1 cellular context compared by ENCODE assay signal in the genomic region with DNA sequence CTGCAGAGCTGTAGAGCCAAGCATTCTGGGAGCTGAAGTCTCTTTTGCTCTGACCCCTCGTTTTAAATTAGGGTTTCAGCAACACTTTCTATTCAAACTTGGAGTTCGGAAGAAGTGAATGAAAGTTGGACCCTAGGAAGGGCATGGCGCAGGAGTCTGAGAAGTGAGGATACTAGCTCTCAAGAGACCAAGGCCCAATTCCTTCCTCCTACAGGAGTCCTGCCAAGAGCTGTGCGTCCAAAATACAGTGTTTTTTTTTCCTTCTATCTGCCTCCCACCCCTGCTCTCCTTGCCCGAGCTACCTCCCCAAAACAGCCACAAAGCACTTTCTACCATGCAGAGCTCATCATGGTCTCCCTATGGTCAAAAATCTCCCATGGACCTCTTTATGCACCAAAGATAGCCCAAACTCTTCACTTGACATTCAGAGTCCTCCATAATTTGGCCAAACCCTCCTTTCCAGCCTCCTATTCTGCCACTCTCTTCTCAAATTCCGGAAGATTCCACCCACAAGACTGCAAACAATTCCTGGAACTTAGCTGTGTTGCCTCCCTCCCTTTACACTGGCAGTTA.
TF ChIP-seq lines count a peak whose summit lies in the region.

No MANE protein-coding gene starts in this region.

TF ChIP-seq in K562, 482 proteins besides CTCF, POLR2A, EP300 and RAD21 (continued from another document and continues in another):
- TF ChIP-seq, protein P1, sequence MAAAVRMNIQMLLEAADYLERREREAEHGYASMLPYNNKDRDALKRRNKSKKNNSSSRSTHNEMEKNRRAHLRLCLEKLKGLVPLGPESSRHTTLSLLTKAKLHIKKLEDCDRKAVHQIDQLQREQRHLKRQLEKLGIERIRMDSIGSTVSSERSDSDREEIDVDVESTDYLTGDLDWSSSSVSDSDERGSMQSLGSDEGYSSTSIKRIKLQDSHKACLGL (CRISPR knock-in tag; IDR thresholded peaks at IDR 0.05; ENCODE audit: borderline replicate concordance, poor library complexity, severe bottlenecking): no peak
- TF ChIP-seq KLF13 (tag; IDR thresholded peaks at IDR 0.05; ENCODE audit: borderline replicate concordance, low read depth) (no peak), ZNF347 (CRISPR knock-in tag; IDR thresholded peaks at IDR 0.05; ENCODE audit: low read depth) (no peak), ARID2 (IDR thresholded peaks at IDR 0.05) (no peak), ZNF311 (CRISPR knock-in tag; IDR thresholded peaks at IDR 0.05) (no peak), GABPB1 (CRISPR knock-in tag; IDR thresholded peaks at IDR 0.05) (no peak), ASH1L (IDR thresholded peaks at IDR 0.05; ENCODE audit: borderline replicate concordance, low read depth, partially characterized antibody) (no peak), PRMT5 (CRISPR knock-in tag; IDR thresholded peaks at IDR 0.05) (no peak), ZNF445 (CRISPR knock-in tag; IDR thresholded peaks at IDR 0.05; ENCODE audit: low read depth) (no peak), BACH1 (tag; IDR thresholded peaks at IDR 0.05) (peak; percentile 66; the same call in 1 of the 2 replicates), KDM5B (IDR thresholded peaks at IDR 0.05; ENCODE audit: insufficient replicate concordance, low read depth, low read length) (peak; percentile 24), TCFL5 (CRISPR knock-in tag; conservative IDR thresholded peaks at IDR 0.05) (no peak), ARNT (IDR thresholded peaks at IDR 0.05) (no peak), NR2C2 (CRISPR knock-in tag; IDR thresholded peaks at IDR 0.05) (no peak), NR2C2 (tag; IDR thresholded peaks at IDR 0.05) (peak; percentile 85), KAT8 (IDR thresholded peaks at IDR 0.05; ENCODE audit: low read depth) (no peak), SRSF3 (IDR thresholded peaks at IDR 0.05; ENCODE audit: insufficient read depth, low read length) (no peak), FUS (optimal IDR thresholded peaks at IDR 0.05; ENCODE audit: low read depth, low read length) (no peak), ZC3H4 (CRISPR knock-in tag; IDR thresholded peaks at IDR 0.05; ENCODE audit: borderline replicate concordance) (no peak), FOS (IDR thresholded peaks at IDR 0.05; ENCODE audit: extremely low read depth, insufficient read length) (no peak), TAF9B (IDR thresholded peaks at IDR 0.05; ENCODE audit: partially characterized antibody) (no peak), SMARCA4 (IDR thresholded peaks at IDR 0.05) (no peak), ZNF699 (CRISPR knock-in tag; IDR thresholded peaks at IDR 0.05; ENCODE audit: insufficient replicate concordance) (no peak), NFIC (IDR thresholded peaks at IDR 0.05) (no peak), MEF2D (tag; conservative IDR thresholded peaks at IDR 0.05; ENCODE audit: low read depth) (no peak; the same call in 1 of the 2 replicates), RBM39 (optimal IDR thresholded peaks at IDR 0.05; ENCODE audit: low read depth, low read length) (no peak), C11orf30 (IDR thresholded peaks at IDR 0.05; ENCODE audit: low read depth) (no peak), HNRNPK (IDR thresholded peaks at IDR 0.05; ENCODE audit: low read depth, low read length, poor library complexity, severe bottlenecking) (no peak), ZBED1 (IDR thresholded peaks at IDR 0.05) (no peak), SMAD4 (CRISPR knock-in tag; conservative IDR thresholded peaks at IDR 0.05) (0 out of 2 replicates have a peak, but pooled peaks have one; percentile 14)
- TF ChIP-seq, protein P2, sequence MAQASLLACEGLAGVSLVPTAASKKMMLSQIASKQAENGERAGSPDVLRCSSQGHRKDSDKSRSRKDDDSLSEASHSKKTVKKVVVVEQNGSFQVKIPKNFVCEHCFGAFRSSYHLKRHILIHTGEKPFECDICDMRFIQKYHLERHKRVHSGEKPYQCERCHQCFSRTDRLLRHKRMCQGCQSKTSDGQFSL (CRISPR knock-in tag; IDR thresholded peaks at IDR 0.05): no peak
- TF ChIP-seq, protein P2 (tag; IDR thresholded peaks at IDR 0.05): 0 out of 4 replicates have a peak, but pooled peaks of 1 of the 2 experiments have one; percentile 54
- TF ChIP-seq, protein P3, sequence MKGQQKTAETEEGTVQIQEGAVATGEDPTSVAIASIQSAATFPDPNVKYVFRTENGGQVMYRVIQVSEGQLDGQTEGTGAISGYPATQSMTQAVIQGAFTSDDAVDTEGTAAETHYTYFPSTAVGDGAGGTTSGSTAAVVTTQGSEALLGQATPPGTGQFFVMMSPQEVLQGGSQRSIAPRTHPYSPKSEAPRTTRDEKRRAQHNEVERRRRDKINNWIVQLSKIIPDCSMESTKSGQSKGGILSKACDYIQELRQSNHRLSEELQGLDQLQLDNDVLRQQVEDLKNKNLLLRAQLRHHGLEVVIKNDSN (CRISPR knock-in tag; IDR thresholded peaks at IDR 0.05): no peak
- TF ChIP-seq, protein P4, sequence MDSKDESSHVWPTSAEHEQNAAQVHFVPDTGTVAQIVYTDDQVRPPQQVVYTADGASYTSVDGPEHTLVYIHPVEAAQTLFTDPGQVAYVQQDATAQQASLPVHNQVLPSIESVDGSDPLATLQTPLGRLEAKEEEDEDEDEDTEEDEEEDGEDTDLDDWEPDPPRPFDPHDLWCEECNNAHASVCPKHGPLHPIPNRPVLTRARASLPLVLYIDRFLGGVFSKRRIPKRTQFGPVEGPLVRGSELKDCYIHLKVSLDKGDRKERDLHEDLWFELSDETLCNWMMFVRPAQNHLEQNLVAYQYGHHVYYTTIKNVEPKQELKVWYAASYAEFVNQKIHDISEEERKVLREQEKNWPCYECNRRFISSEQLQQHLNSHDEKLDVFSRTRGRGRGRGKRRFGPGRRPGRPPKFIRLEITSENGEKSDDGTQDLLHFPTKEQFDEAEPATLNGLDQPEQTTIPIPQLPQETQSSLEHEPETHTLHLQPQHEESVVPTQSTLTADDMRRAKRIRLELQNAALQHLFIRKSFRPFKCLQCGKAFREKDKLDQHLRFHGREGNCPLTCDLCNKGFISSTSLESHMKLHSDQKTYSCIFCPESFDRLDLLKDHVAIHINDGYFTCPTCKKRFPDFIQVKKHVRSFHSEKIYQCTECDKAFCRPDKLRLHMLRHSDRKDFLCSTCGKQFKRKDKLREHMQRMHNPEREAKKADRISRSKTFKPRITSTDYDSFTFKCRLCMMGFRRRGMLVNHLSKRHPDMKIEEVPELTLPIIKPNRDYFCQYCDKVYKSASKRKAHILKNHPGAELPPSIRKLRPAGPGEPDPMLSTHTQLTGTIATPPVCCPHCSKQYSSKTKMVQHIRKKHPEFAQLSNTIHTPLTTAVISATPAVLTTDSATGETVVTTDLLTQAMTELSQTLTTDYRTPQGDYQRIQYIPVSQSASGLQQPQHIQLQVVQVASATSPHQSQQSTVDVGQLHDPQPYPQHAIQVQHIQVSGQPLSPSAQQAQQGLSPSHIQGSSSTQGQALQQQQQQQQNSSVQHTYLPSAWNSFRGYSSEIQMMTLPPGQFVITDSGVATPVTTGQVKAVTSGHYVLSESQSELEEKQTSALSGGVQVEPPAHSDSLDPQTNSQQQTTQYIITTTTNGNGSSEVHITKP (IDR thresholded peaks at IDR 0.05; ENCODE audit: partially characterized antibody): no peak
- TF ChIP-seq, protein P5, sequence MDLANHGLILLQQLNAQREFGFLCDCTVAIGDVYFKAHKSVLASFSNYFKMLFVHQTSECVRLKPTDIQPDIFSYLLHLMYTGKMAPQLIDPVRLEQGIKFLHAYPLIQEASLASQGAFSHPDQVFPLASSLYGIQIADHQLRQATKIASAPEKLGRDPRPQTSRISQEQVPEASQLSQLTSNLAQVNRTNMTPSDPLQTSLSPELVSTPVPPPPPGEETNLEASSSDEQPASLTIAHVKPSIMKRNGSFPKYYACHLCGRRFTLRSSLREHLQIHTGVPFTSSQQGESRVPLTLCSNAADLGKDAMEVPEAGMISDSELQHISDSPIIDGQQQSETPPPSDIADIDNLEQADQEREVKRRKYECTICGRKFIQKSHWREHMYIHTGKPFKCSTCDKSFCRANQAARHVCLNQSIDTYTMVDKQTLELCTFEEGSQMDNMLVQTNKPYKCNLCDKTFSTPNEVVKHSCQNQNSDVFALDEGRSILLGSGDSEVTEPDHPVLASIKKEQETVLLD (IDR thresholded peaks at IDR 0.05): no peak
- TF ChIP-seq, protein P6, sequence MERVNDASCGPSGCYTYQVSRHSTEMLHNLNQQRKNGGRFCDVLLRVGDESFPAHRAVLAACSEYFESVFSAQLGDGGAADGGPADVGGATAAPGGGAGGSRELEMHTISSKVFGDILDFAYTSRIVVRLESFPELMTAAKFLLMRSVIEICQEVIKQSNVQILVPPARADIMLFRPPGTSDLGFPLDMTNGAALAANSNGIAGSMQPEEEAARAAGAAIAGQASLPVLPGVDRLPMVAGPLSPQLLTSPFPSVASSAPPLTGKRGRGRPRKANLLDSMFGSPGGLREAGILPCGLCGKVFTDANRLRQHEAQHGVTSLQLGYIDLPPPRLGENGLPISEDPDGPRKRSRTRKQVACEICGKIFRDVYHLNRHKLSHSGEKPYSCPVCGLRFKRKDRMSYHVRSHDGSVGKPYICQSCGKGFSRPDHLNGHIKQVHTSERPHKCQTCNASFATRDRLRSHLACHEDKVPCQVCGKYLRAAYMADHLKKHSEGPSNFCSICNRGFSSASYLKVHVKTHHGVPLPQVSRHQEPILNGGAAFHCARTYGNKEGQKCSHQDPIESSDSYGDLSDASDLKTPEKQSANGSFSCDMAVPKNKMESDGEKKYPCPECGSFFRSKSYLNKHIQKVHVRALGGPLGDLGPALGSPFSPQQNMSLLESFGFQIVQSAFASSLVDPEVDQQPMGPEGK (CRISPR knock-in tag; IDR thresholded peaks at IDR 0.05; ENCODE audit: borderline replicate concordance): no peak
- TF ChIP-seq, protein P7, sequence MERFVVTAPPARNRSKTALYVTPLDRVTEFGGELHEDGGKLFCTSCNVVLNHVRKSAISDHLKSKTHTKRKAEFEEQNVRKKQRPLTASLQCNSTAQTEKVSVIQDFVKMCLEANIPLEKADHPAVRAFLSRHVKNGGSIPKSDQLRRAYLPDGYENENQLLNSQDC (CRISPR knock-in tag; IDR thresholded peaks at IDR 0.05): no peak
- TF ChIP-seq, protein P8, sequence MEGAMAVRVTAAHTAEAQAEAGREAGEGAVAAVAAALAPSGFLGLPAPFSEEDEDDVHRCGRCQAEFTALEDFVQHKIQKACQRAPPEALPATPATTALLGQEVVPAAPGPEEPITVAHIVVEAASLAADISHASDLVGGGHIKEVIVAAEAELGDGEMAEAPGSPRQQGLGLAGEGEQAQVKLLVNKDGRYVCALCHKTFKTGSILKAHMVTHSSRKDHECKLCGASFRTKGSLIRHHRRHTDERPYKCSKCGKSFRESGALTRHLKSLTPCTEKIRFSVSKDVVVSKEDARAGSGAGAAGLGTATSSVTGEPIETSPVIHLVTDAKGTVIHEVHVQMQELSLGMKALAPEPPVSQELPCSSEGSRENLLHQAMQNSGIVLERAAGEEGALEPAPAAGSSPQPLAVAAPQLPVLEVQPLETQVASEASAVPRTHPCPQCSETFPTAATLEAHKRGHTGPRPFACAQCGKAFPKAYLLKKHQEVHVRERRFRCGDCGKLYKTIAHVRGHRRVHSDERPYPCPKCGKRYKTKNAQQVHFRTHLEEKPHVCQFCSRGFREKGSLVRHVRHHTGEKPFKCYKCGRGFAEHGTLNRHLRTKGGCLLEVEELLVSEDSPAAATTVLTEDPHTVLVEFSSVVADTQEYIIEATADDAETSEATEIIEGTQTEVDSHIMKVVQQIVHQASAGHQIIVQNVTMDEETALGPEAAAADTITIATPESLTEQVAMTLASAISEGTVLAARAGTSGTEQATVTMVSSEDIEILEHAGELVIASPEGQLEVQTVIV (CRISPR knock-in tag; IDR thresholded peaks at IDR 0.05; ENCODE audit: borderline replicate concordance): no peak
- TF ChIP-seq, protein P9, sequence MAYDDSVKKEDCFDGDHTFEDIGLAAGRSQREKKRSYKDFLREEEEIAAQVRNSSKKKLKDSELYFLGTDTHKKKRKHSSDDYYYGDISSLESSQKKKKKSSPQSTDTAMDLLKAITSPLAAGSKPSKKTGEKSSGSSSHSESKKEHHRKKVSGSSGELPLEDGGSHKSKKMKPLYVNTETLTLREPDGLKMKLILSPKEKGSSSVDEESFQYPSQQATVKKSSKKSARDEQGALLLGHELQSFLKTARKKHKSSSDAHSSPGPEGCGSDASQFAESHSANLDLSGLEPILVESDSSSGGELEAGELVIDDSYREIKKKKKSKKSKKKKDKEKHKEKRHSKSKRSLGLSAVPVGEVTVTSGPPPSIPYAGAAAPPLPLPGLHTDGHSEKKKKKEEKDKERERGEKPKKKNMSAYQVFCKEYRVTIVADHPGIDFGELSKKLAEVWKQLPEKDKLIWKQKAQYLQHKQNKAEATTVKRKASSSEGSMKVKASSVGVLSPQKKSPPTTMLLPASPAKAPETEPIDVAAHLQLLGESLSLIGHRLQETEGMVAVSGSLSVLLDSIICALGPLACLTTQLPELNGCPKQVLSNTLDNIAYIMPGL (CRISPR knock-in tag; IDR thresholded peaks at IDR 0.05): no peak
- TF ChIP-seq, protein P10, sequence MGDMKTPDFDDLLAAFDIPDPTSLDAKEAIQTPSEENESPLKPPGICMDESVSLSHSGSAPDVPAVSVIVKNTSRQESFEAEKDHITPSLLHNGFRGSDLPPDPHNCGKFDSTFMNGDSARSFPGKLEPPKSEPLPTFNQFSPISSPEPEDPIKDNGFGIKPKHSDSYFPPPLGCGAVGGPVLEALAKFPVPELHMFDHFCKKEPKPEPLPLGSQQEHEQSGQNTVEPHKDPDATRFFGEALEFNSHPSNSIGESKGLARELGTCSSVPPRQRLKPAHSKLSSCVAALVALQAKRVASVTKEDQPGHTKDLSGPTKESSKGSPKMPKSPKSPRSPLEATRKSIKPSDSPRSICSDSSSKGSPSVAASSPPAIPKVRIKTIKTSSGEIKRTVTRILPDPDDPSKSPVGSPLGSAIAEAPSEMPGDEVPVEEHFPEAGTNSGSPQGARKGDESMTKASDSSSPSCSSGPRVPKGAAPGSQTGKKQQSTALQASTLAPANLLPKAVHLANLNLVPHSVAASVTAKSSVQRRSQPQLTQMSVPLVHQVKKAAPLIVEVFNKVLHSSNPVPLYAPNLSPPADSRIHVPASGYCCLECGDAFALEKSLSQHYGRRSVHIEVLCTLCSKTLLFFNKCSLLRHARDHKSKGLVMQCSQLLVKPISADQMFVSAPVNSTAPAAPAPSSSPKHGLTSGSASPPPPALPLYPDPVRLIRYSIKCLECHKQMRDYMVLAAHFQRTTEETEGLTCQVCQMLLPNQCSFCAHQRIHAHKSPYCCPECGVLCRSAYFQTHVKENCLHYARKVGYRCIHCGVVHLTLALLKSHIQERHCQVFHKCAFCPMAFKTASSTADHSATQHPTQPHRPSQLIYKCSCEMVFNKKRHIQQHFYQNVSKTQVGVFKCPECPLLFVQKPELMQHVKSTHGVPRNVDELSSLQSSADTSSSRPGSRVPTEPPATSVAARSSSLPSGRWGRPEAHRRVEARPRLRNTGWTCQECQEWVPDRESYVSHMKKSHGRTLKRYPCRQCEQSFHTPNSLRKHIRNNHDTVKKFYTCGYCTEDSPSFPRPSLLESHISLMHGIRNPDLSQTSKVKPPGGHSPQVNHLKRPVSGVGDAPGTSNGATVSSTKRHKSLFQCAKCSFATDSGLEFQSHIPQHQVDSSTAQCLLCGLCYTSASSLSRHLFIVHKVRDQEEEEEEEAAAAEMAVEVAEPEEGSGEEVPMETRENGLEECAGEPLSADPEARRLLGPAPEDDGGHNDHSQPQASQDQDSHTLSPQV (IDR thresholded peaks at IDR 0.05): peak; percentile 25; the same call in 1 of the 2 replicates
- TF ChIP-seq, protein P11, sequence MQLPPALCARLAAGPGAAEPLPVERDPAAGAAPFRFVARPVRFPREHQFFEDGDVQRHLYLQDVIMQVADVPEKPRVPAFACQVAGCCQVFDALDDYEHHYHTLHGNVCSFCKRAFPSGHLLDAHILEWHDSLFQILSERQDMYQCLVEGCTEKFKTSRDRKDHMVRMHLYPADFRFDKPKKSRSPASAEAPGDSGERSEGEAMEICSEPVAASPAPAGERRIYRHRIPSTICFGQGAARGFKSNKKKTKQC (CRISPR knock-in tag; IDR thresholded peaks at IDR 0.05): no peak
